In the genomic region with DNA sequence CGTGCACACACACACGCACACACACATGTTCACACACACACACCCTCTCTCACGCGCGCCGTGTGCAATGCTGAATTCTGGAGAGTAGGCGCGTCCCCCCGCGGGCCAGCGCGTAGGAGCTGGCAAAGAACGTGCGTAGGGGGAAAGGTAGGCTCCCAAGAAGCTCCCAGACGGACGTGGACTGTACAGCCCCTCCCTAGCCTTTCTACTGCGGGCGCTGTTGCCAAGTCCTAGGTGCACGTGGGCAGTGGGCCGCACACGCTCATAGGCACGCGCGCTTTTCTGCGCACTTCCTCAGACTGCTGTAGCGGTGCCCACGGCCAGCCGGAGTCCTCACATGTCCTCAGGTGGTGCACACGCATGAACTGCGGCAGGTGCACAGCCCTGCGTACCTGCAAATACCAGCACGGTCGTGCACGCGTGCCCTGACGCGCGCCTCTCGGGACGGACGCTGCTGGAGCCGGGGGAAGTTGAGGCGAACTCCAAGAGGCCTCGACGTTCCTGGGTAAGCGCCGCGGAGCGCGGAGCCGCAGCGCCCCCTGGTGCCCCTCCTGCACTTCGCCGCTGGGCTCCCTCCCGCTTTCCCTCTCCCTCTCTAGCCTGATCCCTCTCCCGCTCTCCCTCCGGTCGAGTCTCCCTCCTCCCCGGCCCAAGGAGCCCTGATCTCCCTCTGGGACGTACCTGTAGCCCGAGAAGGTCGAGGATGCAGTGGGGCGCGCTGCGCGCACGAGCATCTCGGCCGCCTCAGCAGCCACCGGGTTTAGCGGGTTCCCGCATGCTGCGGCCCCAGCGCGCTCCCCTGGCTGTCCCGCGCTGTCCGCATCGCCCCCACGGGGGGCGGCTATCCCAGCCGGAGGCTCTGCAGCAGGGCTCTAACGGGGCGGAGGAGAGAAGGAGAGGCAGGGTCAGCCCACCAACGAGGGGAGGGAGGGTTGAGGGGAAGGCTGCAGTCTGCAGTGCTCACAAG, we compare ENCODE assay signal across 1 cellular context.
TF ChIP-seq lines count a peak whose summit lies in the region.

No MANE protein-coding gene starts in this region.

TF ChIP-seq in HepG2, 621 proteins besides CTCF, POLR2A, EP300 and RAD21 (continued from another document):
- TF ChIP-seq RFXANK (CRISPR knock-in tag; IDR thresholded peaks at IDR 0.05) (no peak), ZNF878 (CRISPR knock-in tag; IDR thresholded peaks at IDR 0.05) (no peak), ZFP62 (CRISPR knock-in tag; IDR thresholded peaks at IDR 0.05) (no peak), ZNF543 (CRISPR knock-in tag; IDR thresholded peaks at IDR 0.05) (no peak), SP4 (CRISPR knock-in tag; IDR thresholded peaks at IDR 0.05) (no peak), ZNF761 (CRISPR knock-in tag; conservative IDR thresholded peaks at IDR 0.05) (no peak), KMT2A (CRISPR knock-in tag; IDR thresholded peaks at IDR 0.05) (no peak), ZNF782 (CRISPR knock-in tag; IDR thresholded peaks at IDR 0.05; ENCODE audit: borderline replicate concordance) (peak; percentile 39; the same call in 1 of the 2 replicates), SMC3 (IDR thresholded peaks at IDR 0.05; ENCODE audit: low read length) (peak; percentile 61; the same call in 1 of the 2 replicates), HDAC2 (CRISPR knock-in tag; IDR thresholded peaks at IDR 0.05) (no peak), ZC3H13 (CRISPR knock-in tag; IDR thresholded peaks at IDR 0.05) (no peak), ZSCAN22 (CRISPR knock-in tag; IDR thresholded peaks at IDR 0.05) (no peak), JUNB (CRISPR knock-in tag; IDR thresholded peaks at IDR 0.05; ENCODE audit: borderline replicate concordance) (no peak), ZMYM3 (CRISPR knock-in tag; IDR thresholded peaks at IDR 0.05) (no peak), TSC22D2 (CRISPR knock-in tag; IDR thresholded peaks at IDR 0.05; ENCODE audit: borderline replicate concordance) (no peak; the same call in 1 of the 2 replicates), MTA3 (CRISPR knock-in tag; IDR thresholded peaks at IDR 0.05) (no peak), HNRNPUL1 (IDR thresholded peaks at IDR 0.05; ENCODE audit: low read depth, low read length) (no peak), ZNF768 (CRISPR knock-in tag; IDR thresholded peaks at IDR 0.05) (peak; percentile 62; the same call in 1 of the 2 replicates), ZNF446 (CRISPR knock-in tag; IDR thresholded peaks at IDR 0.05) (no peak), ZNF652 (CRISPR knock-in tag; IDR thresholded peaks at IDR 0.05; ENCODE audit: borderline replicate concordance, low read depth) (no peak), CEBPG (CRISPR knock-in tag; IDR thresholded peaks at IDR 0.05) (no peak), SSRP1 (CRISPR knock-in tag; IDR thresholded peaks at IDR 0.05) (no peak), ZNF329 (CRISPR knock-in tag; IDR thresholded peaks at IDR 0.05; ENCODE audit: low read depth) (no peak), MYC (CRISPR knock-in tag; IDR thresholded peaks at IDR 0.05; ENCODE audit: borderline replicate concordance) (no peak), ZFP1 (CRISPR knock-in tag; IDR thresholded peaks at IDR 0.05) (no peak), TCF12 (IDR thresholded peaks at IDR 0.05) (no peak), TCF12 (CRISPR knock-in tag; IDR thresholded peaks at IDR 0.05) (no peak), SNRNP70 (IDR thresholded peaks at IDR 0.05; ENCODE audit: low read depth, low read length) (no peak), GFI1 (CRISPR knock-in tag; IDR thresholded peaks at IDR 0.05; ENCODE audit: borderline replicate concordance) (no peak), MATR3 (CRISPR knock-in tag; IDR thresholded peaks at IDR 0.05) (0 out of 2 replicates have a peak, but pooled peaks have one; percentile 45), ZFY (CRISPR knock-in tag; IDR thresholded peaks at IDR 0.05) (no peak; the same call in 1 of the 2 replicates), U2AF2 (IDR thresholded peaks at IDR 0.05; ENCODE audit: low read depth, low read length) (no peak)
- TF ChIP-seq, protein P1, sequence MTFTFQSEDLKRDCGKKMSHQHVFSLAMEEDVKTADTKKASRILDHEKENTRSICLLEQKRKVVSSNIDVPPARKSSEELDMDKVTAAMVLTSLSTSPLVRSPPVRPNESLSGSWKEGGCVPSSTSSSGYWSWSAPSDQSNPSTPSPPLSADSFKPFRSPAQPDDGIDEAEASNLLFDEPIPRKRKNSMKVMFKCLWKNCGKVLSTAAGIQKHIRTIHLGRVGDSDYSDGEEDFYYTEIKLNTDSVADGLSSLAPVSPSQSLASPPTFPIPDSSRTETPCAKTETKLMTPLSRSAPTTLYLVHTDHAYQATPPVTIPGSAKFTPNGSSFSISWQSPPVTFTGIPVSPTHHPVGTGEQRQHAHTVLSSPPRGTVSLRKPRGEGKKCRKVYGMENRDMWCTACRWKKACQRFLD (CRISPR knock-in tag; IDR thresholded peaks at IDR 0.05; ENCODE audit: borderline replicate concordance) = no peak
- TF ChIP-seq, protein P2, sequence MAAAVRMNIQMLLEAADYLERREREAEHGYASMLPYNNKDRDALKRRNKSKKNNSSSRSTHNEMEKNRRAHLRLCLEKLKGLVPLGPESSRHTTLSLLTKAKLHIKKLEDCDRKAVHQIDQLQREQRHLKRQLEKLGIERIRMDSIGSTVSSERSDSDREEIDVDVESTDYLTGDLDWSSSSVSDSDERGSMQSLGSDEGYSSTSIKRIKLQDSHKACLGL (CRISPR knock-in tag; IDR thresholded peaks at IDR 0.05) = peak; percentile 28; the same call in 1 of the 2 replicates
- TF ChIP-seq, protein P3, sequence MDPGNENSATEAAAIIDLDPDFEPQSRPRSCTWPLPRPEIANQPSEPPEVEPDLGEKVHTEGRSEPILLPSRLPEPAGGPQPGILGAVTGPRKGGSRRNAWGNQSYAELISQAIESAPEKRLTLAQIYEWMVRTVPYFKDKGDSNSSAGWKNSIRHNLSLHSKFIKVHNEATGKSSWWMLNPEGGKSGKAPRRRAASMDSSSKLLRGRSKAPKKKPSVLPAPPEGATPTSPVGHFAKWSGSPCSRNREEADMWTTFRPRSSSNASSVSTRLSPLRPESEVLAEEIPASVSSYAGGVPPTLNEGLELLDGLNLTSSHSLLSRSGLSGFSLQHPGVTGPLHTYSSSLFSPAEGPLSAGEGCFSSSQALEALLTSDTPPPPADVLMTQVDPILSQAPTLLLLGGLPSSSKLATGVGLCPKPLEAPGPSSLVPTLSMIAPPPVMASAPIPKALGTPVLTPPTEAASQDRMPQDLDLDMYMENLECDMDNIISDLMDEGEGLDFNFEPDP (CRISPR knock-in tag; conservative IDR thresholded peaks at IDR 0.05) = peak; percentile 95; the same call in 1 of the 2 replicates
- TF ChIP-seq, protein P4, sequence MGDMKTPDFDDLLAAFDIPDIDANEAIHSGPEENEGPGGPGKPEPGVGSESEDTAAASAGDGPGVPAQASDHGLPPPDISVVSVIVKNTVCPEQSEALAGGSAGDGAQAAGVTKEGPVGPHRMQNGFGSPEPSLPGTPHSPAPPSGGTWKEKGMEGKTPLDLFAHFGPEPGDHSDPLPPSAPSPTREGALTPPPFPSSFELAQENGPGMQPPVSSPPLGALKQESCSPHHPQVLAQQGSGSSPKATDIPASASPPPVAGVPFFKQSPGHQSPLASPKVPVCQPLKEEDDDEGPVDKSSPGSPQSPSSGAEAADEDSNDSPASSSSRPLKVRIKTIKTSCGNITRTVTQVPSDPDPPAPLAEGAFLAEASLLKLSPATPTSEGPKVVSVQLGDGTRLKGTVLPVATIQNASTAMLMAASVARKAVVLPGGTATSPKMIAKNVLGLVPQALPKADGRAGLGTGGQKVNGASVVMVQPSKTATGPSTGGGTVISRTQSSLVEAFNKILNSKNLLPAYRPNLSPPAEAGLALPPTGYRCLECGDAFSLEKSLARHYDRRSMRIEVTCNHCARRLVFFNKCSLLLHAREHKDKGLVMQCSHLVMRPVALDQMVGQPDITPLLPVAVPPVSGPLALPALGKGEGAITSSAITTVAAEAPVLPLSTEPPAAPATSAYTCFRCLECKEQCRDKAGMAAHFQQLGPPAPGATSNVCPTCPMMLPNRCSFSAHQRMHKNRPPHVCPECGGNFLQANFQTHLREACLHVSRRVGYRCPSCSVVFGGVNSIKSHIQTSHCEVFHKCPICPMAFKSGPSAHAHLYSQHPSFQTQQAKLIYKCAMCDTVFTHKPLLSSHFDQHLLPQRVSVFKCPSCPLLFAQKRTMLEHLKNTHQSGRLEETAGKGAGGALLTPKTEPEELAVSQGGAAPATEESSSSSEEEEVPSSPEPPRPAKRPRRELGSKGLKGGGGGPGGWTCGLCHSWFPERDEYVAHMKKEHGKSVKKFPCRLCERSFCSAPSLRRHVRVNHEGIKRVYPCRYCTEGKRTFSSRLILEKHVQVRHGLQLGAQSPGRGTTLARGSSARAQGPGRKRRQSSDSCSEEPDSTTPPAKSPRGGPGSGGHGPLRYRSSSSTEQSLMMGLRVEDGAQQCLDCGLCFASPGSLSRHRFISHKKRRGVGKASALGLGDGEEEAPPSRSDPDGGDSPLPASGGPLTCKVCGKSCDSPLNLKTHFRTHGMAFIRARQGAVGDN (CRISPR knock-in tag; IDR thresholded peaks at IDR 0.05) = peak; percentile 60
- TF ChIP-seq, protein P5, sequence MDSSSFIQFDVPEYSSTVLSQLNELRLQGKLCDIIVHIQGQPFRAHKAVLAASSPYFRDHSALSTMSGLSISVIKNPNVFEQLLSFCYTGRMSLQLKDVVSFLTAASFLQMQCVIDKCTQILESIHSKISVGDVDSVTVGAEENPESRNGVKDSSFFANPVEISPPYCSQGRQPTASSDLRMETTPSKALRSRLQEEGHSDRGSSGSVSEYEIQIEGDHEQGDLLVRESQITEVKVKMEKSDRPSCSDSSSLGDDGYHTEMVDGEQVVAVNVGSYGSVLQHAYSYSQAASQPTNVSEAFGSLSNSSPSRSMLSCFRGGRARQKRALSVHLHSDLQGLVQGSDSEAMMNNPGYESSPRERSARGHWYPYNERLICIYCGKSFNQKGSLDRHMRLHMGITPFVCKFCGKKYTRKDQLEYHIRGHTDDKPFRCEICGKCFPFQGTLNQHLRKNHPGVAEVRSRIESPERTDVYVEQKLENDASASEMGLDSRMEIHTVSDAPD (CRISPR knock-in tag; IDR thresholded peaks at IDR 0.05) = no peak
